In the genomic region with DNA sequence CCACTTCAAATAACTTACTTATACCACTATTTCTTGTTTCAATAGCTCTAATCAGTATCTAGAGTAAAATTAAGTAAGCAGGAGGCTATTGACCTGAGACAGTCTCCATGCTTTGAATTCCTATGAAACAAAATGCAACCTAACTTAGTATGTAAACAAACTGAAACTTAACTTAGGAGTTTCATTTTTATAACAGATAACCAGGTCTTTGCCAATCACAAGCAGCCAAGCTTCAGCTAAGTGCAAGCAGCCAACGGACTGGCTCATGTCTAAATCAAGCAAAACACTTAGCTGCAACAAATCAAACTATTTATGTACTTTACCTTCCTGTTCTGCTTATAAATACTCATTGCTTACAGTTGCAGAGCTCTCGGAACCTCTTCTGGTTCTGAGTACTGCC, we compare ENCODE assay signal across 9 cellular contexts. TPM values are rescaled to one million over a fixed set of nuclear protein-coding genes. Genes with fewer than 3 reads are reported as not detected.
A peak's percentile ranks its signal among the peaks of the same experiment; 100 is the strongest.
DNase-seq lines count a peak whose midpoint lies in the region; ATAC-seq and TF ChIP-seq lines count a peak whose summit lies in the region.
"Had no signal": no experiment of that assay in that cellular context is flagged by ENCODE, and none has a peak within 500 bp of the region (broad histone marks: within the 10 kb centered on the region; RNA-seq: fewer than 3 reads in every experiment).

No MANE protein-coding gene starts in this region.

- H3K9me3 ChIP-seq in esophagus squamous epithelium = no peaks in the 10 kb centered on the region

- ATAC-seq in HG02884 (IDR thresholded peaks at IDR 0.05; ENCODE audit: unreplicated experiment) = peak; percentile 42
- ATAC-seq in activated CD8-positive, alpha-beta T cell treated with anti-CD3 and anti-CD28 coated beads for 36 hours = peak; percentile 41
- ATAC-seq in natural killer cell = no peak

- peaks cover 0 to 6% (median 4%) of the 10 kb centered on the region in 3 donors for H3K4me1 ChIP-seq in esophagus squamous epithelium

- peak overlapping the region; percentile 51 for H3K4me3 Mint-ChIP-seq in activated CD8-positive, alpha-beta T cell treated with anti-CD3 and anti-CD28 coated beads for 36 hours
- H3K4me3 Mint-ChIP-seq in natural killer cell = peak overlapping the region; percentile 22

- TF ChIP-seq POLR2A in esophagus squamous epithelium (IDR thresholded peaks at IDR 0.05) = no peak

- no peaks in the 10 kb centered on the region for H3K27me3 Mint-ChIP-seq in activated CD8-positive, alpha-beta T cell treated with anti-CD3 and anti-CD28 coated beads for 36 hours
- no peaks in the 10 kb centered on the region for H3K27me3 Mint-ChIP-seq in natural killer cell (ENCODE audit: low read depth in 2 of 2)

- peaks cover 12% of the 10 kb centered on the region for H3K36me3 Mint-ChIP-seq in activated CD8-positive, alpha-beta T cell treated with anti-CD3 and anti-CD28 coated beads for 36 hours (ENCODE audit: low read depth)
- H3K36me3 Mint-ChIP-seq in natural killer cell = no peaks in the 10 kb centered on the region

- no peaks in the 10 kb centered on the region for H3K27me3 ChIP-seq in esophagus squamous epithelium

- H3K27ac Mint-ChIP-seq in activated CD8-positive, alpha-beta T cell treated with anti-CD3 and anti-CD28 coated beads for 36 hours = peak overlapping the region; percentile 86
- H3K27ac Mint-ChIP-seq in natural killer cell = no peak overlapping the region

- POLR2A ChIA-PET in activated CD8-positive, alpha-beta T cell treated with anti-CD3 and anti-CD28 coated beads for 36 hours (lab: Charles Lee) = interaction anchor here (0.7 to 1.3 kb wide), 3 partner anchors 9 to 117 kb away, joined by 3 read pairs; no protein-coding TSS in a partner anchor

- no peak overlapping the region for H3K4me3 ChIP-seq in esophagus squamous epithelium

- H3K9me3 Mint-ChIP-seq in activated CD8-positive, alpha-beta T cell treated with anti-CD3 and anti-CD28 coated beads for 36 hours = peaks cover 10% of the 10 kb centered on the region
- no peaks in the 10 kb centered on the region for H3K9me3 Mint-ChIP-seq in natural killer cell

- intact Hi-C loops in activated CD8-positive, alpha-beta T cell treated with anti-CD3 and anti-CD28 coated beads for 36 hours (cut with micrococcal nuclease) = no loop called here
- intact Hi-C loops in natural killer cell (cut with micrococcal nuclease) (no loop called here), esophagus squamous epithelium (cut with DNase I) (no loop called here)

- H3K4me1 Mint-ChIP-seq in activated CD8-positive, alpha-beta T cell treated with anti-CD3 and anti-CD28 coated beads for 36 hours (ENCODE audit: low read depth) = peaks cover 54% of the 10 kb centered on the region
- peaks cover 9 to 15% of the 10 kb centered on the region in 2 donors for H3K4me1 Mint-ChIP-seq in natural killer cell

- no peak overlapping the region for H3K27ac ChIP-seq in esophagus squamous epithelium
- H3K27ac ChIP-seq: 22Rv1 had no signal

- CTCF ChIA-PET in activated CD8-positive, alpha-beta T cell treated with anti-CD3 and anti-CD28 coated beads for 36 hours (lab: Charles Lee) = interaction anchor here (0.7 to 4.2 kb wide), 10 partner anchors 11 to 125 kb away, joined by 3 to 18 read pairs (median 4); no protein-coding TSS in a partner anchor

- TF ChIP-seq CTCF in activated CD8-positive, alpha-beta T cell treated with anti-CD3 and anti-CD28 coated beads for 36 hours (IDR thresholded peaks at IDR 0.05) = no peak
- no peak for TF ChIP-seq CTCF in natural killer cell (IDR thresholded peaks at IDR 0.05)
- no peak for TF ChIP-seq CTCF in esophagus squamous epithelium (IDR thresholded peaks at IDR 0.05)

- 32 to 41% methylated on average over 2 of the region's 2 CpGs for WGBS in esophagus squamous epithelium, 2 donors

- no peaks in the 10 kb centered on the region for H3K36me3 ChIP-seq in esophagus squamous epithelium

- DNase-seq in NK-92 treated with Interleukin-12 subunit alpha and Interleukin-12 subunit beta, amount 100 ng/mL, for 24 hours (lab: John Stamatoyannopoulos, UW) = peak; percentile 18
- DNase-seq in NK-92 (lab: John Stamatoyannopoulos, UW; ENCODE audit: unreplicated experiment) = no peak
- DNase-seq in activated CD8-positive, alpha-beta T cell treated with anti-CD3 and anti-CD28 coated beads for 36 hours = peak; percentile 45
- no peak for DNase-seq in natural killer cell
- DNase-seq in NCI-H526 (lab: John Stamatoyannopoulos, UW) = no peak
- DNase-seq in esophagus squamous epithelium (lab: John Stamatoyannopoulos, UW) = no peak
- DNase-seq in NCI-H69 (lab: John Stamatoyannopoulos, UW) = no peak

RNA-seq across cellular contexts. Expression of gene GSTK1, which starts 4.4 kb away (rescaled TPM):
- total RNA-seq in activated CD8-positive, alpha-beta T cell treated with anti-CD3 and anti-CD28 coated beads for 36 hours = 100 to 1,000 TPM; 163 to 171 TPM
- 100 to 1,000 TPM; 159 to 215 (median 181) TPM for total RNA-seq in natural killer cell
- 100 to 1,000 TPM in 3 of 4 donors, 10 to 100 TPM in 1; 96.2 to 166 (median 149) TPM for total RNA-seq in esophagus squamous epithelium

RNA-seq across cellular contexts. Expression of gene TMEM139, which starts 25.9 kb away (rescaled TPM):
- 1 to 10 TPM; 1.6 to 2.0 TPM for total RNA-seq in activated CD8-positive, alpha-beta T cell treated with anti-CD3 and anti-CD28 coated beads for 36 hours
- total RNA-seq in natural killer cell (not detected), esophagus squamous epithelium (1 to 10 TPM in 1 of 4 donors, under 1 TPM in 1, not detected in 2; 0.15 to 3.6 TPM)

RNA-seq across cellular contexts. Expression of gene CASP2, which starts 29.3 kb away (rescaled TPM):
- total RNA-seq in activated CD8-positive, alpha-beta T cell treated with anti-CD3 and anti-CD28 coated beads for 36 hours = 10 to 100 TPM; 79.6 to 80.9 TPM
- 10 to 100 TPM; 36.7 to 60.5 (median 54.7) TPM for total RNA-seq in natural killer cell
- total RNA-seq in esophagus squamous epithelium = 10 to 100 TPM in 3 of 4 donors, 1 to 10 TPM in 1; 8.8 to 24.6 (median 12.2) TPM

RNA-seq across cellular contexts. Expression of gene TAS2R40, which starts 37.0 kb away (rescaled TPM):
- total RNA-seq in activated CD8-positive, alpha-beta T cell treated with anti-CD3 and anti-CD28 coated beads for 36 hours = not detected
- not detected for total RNA-seq in natural killer cell
- not detected for total RNA-seq in esophagus squamous epithelium

RNA-seq across cellular contexts. Expression of gene CLCN1, which starts 57.1 kb away (rescaled TPM):
- under 1 TPM in 1 of 2 experiments, not detected in 1; 0.09 TPM for total RNA-seq in activated CD8-positive, alpha-beta T cell treated with anti-CD3 and anti-CD28 coated beads for 36 hours
- total RNA-seq in natural killer cell (under 1 TPM in 2 of 3 donors, not detected in 1; 0.16 to 0.19 TPM), esophagus squamous epithelium (under 1 TPM in 3 of 4 donors, not detected in 1; under 0.01 to 0.91 (median 0.13) TPM)

Comparison
In these comparisons a context has a peak if more than half of its experiments do, and no peak if none do; other contexts are left out.
1. DNase-seq: peak in NK-92 treated with Interleukin-12 subunit alpha and Interleukin-12 subunit beta, amount 100 ng/mL, for 24 hours (single experiment) and activated CD8-positive, alpha-beta T cell treated with anti-CD3 and anti-CD28 coated beads for 36 hours (single experiment); none in NK-92 (single experiment), natural killer cell (single experiment), NCI-H526 (0 of 2), esophagus squamous epithelium (single experiment) and NCI-H69 (single experiment).
2. ATAC-seq: peak in HG02884 (single experiment) and activated CD8-positive, alpha-beta T cell treated with anti-CD3 and anti-CD28 coated beads for 36 hours (single experiment); none in natural killer cell (0 of 3).